ENCODE assay signal across 17 cellular contexts in genomic region chr3:169667380-169667671, GRCh38. TPM values are rescaled to one million over a fixed set of nuclear protein-coding genes. Genes with fewer than 3 reads are reported as not detected.
DNase-seq lines count a peak whose midpoint lies in the region; ATAC-seq and TF ChIP-seq lines count a peak whose summit lies in the region.
"Had no signal": no experiment of that assay in that cellular context is flagged by ENCODE, and none has a peak within 500 bp of the region (broad histone marks: within the 10 kb centered on the region; RNA-seq: fewer than 3 reads in every experiment).

No MANE protein-coding gene starts in this region.

- H2BK15ac ChIP-seq in neuronal stem cell (ENCODE audit: low read length) = no peak overlapping the region

- H3K27ac Mint-ChIP-seq in T-helper 17 cell = no peak overlapping the region
- H3K27ac Mint-ChIP-seq: CD4-positive, alpha-beta T cell; stimulated activated naive CD8-positive, alpha-beta T cell treated with anti-CD3 and anti-CD28 coated beads, Interleukin-15, amount 100 ng/mL, for 72 hours had no signal

- WGBS in neuronal stem cell (ENCODE audit: extremely low coverage in 2 of 2, insufficient read length in 2 of 2, insufficient replicate concordance in 1 of 2), 2 donors = no CpG with 5 or more reads among the region's 7 CpGs

- peaks cover 67% of the 10 kb centered on the region for H3K27me3 ChIP-seq in iPS-15b (ENCODE audit: control insufficient read depth, insufficient read depth, low read length)
- peaks cover 7 to 77% (median 53%) of the 10 kb centered on the region in 3 experiments for H3K27me3 ChIP-seq in neuronal stem cell (ENCODE audit: control insufficient read depth in 3 of 3, insufficient read depth in 3 of 3, low read depth in 1 of 3, low read length in 3 of 3)

- no peak overlapping the region for H4K8ac ChIP-seq in neuronal stem cell (ENCODE audit: low read depth, low read length)

- H3K36me3 ChIP-seq in iPS-15b (ENCODE audit: control insufficient read depth, insufficient read depth, low read length) (no peaks in the 10 kb centered on the region), neuronal stem cell (replicated peaks in 1 of 2; ENCODE audit: control insufficient read depth in 2 of 2, insufficient read depth in 2 of 2, low read length in 2 of 2) (no peaks in the 10 kb centered on the region)

- H3K4ac ChIP-seq in neuronal stem cell (ENCODE audit: low read length) = no peak overlapping the region

- H2BK5ac ChIP-seq in neuronal stem cell (ENCODE audit: low read length) = no peak overlapping the region

- H3K4me2 ChIP-seq in neuronal stem cell (ENCODE audit: insufficient read depth, low read length, poor library complexity, severe bottlenecking) = peak overlapping the region; percentile 93

- H2AFZ ChIP-seq in neuronal stem cell (ENCODE audit: low read length) = no peak overlapping the region

- peak; percentile 22 for DNase-seq in GM10266 (ENCODE audit: extremely low spot score)
- DNase-seq in T-helper 17 cell = no peak
- DNase-seq in neuronal stem cell (ENCODE audit: low spot score) = no peak
- no peak for DNase-seq in HPDE6-E6E7 (ENCODE audit: extremely low spot score)
- DNase-seq in foreskin fibroblast = no peak
- no peak for DNase-seq in stimulated activated naive CD4-positive, alpha-beta T cell (lab: John Stamatoyannopoulos, UW)
- no peak for DNase-seq in effector CD4-positive, alpha-beta T cell
- DNase-seq: activated CD8-positive, alpha-beta memory T cell treated with anti-CD3 and anti-CD28 coated beads, Interleukin-2, amount 50 U/mL, for 48 hours; activated gamma-delta T cell; amniotic stem cell; CD4-positive, alpha-beta T cell; naive thymus-derived CD4-positive, alpha-beta T cell; NCI-H524 treated with DMSO at 0.1 percent for 48 hours; stimulated activated CD4-positive, alpha-beta T cell treated with anti-CD3 and anti-CD28 coated beads, Interleukin-2, amount 100 ng/mL, for 48 hours; stimulated activated naive CD8-positive, alpha-beta T cell treated with anti-CD3 and anti-CD28 coated beads, Interleukin-15, amount 100 ng/mL, for 72 hours had no signal

- H3K9me3 ChIP-seq in T-helper 17 cell (ENCODE audit: control insufficient read depth, low read length, poor library complexity, severe bottlenecking) = no peaks in the 10 kb centered on the region
- no peaks in the 10 kb centered on the region for H3K9me3 ChIP-seq in iPS-15b (ENCODE audit: control insufficient read depth, insufficient read depth, low read length)
- H3K9me3 ChIP-seq in neuronal stem cell (replicated peaks in 1 of 2; ENCODE audit: control insufficient read depth in 2 of 2, insufficient read depth in 1 of 2, low read depth in 1 of 2, low read length in 2 of 2) = peaks cover 0 to 3% of the 10 kb centered on the region in 2 donors

- no peak overlapping the region for H4K91ac ChIP-seq in neuronal stem cell (ENCODE audit: low read depth, low read length, poor library complexity)

- H2BK120ac ChIP-seq in neuronal stem cell (ENCODE audit: low read depth, low read length) = no peak overlapping the region

- H3K4me3 ChIP-seq in iPS-15b (ENCODE audit: low read depth, low read length) (peak overlapping the region; percentile 64), neuronal stem cell (ENCODE audit: low read length in 2 of 2) (no peak overlapping the region), foreskin fibroblast (ENCODE audit: low read depth in 1 of 2, low read length in 2 of 2) (no peak overlapping the region)

- peaks cover 84% of the 10 kb centered on the region for H3K27me3 Mint-ChIP-seq in T-helper 17 cell

- H3K79me1 ChIP-seq in neuronal stem cell (ENCODE audit: low read depth, low read length) = no peaks in the 10 kb centered on the region

- H3K4me3 Mint-ChIP-seq in T-helper 17 cell = peak overlapping the region; percentile 43

- H3K23ac ChIP-seq in neuronal stem cell (ENCODE audit: low read depth, low read length, poor library complexity) = no peak overlapping the region

- no peak overlapping the region for H2BK12ac ChIP-seq in neuronal stem cell (ENCODE audit: low read length)

- no peak overlapping the region for H3K18ac ChIP-seq in neuronal stem cell (ENCODE audit: low read length)

- H3K4me1 Mint-ChIP-seq in T-helper 17 cell = peaks cover 17% of the 10 kb centered on the region

- no peak overlapping the region for H2AK5ac ChIP-seq in neuronal stem cell (ENCODE audit: low read depth, low read length)

- no peak overlapping the region for H3K9ac ChIP-seq in iPS-15b (ENCODE audit: low read depth, low read length)
- no peak overlapping the region for H3K9ac ChIP-seq in neuronal stem cell (ENCODE audit: low read depth, low read length, poor library complexity)

- no peak for ATAC-seq in T-helper 17 cell
- ATAC-seq: naive thymus-derived CD4-positive, alpha-beta T cell; Right ventricle myocardium inferior; stimulated activated naive CD8-positive, alpha-beta T cell treated with anti-CD3 and anti-CD28 coated beads, Interleukin-15, amount 100 ng/mL, for 72 hours had no signal

- H3K27ac ChIP-seq in neuronal stem cell (replicated peaks; ENCODE audit: low read length) = no peak overlapping the region

- no peak overlapping the region for H3K14ac ChIP-seq in neuronal stem cell (ENCODE audit: low read length)

- peaks cover 12% of the 10 kb centered on the region for H3K36me3 Mint-ChIP-seq in T-helper 17 cell (ENCODE audit: low read depth)

- TF ChIP-seq CTCF in GM10266 (IDR thresholded peaks at IDR 0.05; ENCODE audit: control insufficient read depth, insufficient read depth, low read depth, missing control alignments) (no peak), foreskin fibroblast (IDR thresholded peaks at IDR 0.05; ENCODE audit: low read depth, low read length) (no peak)

- H3K4me1 ChIP-seq in iPS-15b (ENCODE audit: control insufficient read depth, insufficient read depth, low read length) (peaks cover 23% of the 10 kb centered on the region), neuronal stem cell (ENCODE audit: control insufficient read depth in 2 of 2, insufficient read depth in 1 of 2, low read depth in 1 of 2, low read length in 2 of 2) (peaks cover 7 to 17% of the 10 kb centered on the region in 2 donors)

RNA-seq across cellular contexts. Expression of gene MECOM, which starts 3.8 kb away (rescaled TPM):
- 1 to 10 TPM in 1 of 2 donors, under 1 TPM in 1; 0.70 to 1.2 TPM for total RNA-seq in T-helper 17 cell
- 2.4 TPM for polyA plus RNA-seq in neuronal stem cell (2013, experiment 1 of 2)
- polyA plus RNA-seq in neuronal stem cell (2013, experiment 2 of 2) = 2.4 TPM
- total RNA-seq: CD4-positive, alpha-beta T cell had no signal
- polyA plus RNA-seq: naive thymus-derived CD4-positive, alpha-beta T cell had no signal
